ENCODE assay signal across 24 cellular contexts in the genomic region with DNA sequence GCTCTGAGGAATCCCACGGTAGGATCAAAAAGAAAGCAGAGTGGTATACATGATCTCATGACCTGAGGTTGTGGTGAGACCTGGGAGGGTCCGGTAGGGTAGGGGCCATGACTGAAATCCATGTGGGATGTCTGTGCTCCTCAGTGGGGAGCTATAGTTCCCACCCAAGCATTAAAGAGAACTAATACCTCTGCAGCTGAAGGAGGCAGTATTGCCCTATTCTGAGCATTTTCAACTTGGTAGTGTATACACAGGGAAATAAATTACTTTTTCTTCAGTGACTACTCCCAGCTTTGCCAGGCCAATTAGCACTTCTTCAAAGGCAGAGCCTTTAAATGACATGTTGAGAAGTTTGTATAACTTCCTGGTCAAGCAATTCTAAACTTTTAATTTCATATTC.
"Had no signal": no experiment of that assay in that cellular context is flagged by ENCODE, and none has a peak within 500 bp of the region (broad histone marks: within the 10 kb centered on the region; RNA-seq: fewer than 3 reads in every experiment).

No MANE protein-coding gene starts in this region.

- H3K4me1 Mint-ChIP-seq: activated CD4-positive, alpha-beta T cell treated with anti-CD3 and anti-CD28 coated beads, Interleukin-2, amount 10 ng/mL, durations not matched to agents 24 days and 14 days; activated CD8-positive, alpha-beta memory T cell treated with anti-CD3 and anti-CD28 coated beads, Interleukin-2, amount 10 ng/mL, durations not matched to agents 7 days and 5 days; activated naive CD8-positive, alpha-beta T cell treated with anti-CD3 and anti-CD28 coated beads, Interleukin-2, amount 50 U/mL, for 24 hours; immature natural killer cell; mesothelial cell of epicardium; naive thymus-derived CD8-positive, alpha-beta T cell; stimulated activated naive B cell treated with anti-CD40 and anti-IgM and Interleukin-4, amounts not matched to agents 10 μg/mL and 1 μg/mL and 100 μg/mL, for 72 hours had no signal

- DNase-seq: activated CD4-positive, alpha-beta T cell treated with anti-CD3 and anti-CD28 coated beads, Interleukin-2, amount 10 ng/mL, durations not matched to agents 24 days and 14 days; activated CD8-positive, alpha-beta memory T cell treated with anti-CD3 and anti-CD28 coated beads, Interleukin-2, amount 10 ng/mL, durations not matched to agents 7 days and 5 days; activated CD8-positive, alpha-beta T cell treated with anti-CD3 and anti-CD28 coated beads for 36 hours; activated gamma-delta T cell; activated naive CD4-positive, alpha-beta T cell treated with anti-CD3 and anti-CD28 coated beads, Interleukin-2, amount 50 U/mL, for 16 hours; activated naive CD8-positive, alpha-beta T cell treated with anti-CD3 and anti-CD28 coated beads, Interleukin-2, amount 50 U/mL, for 24 hours; activated T-cell treated with anti-CD3 and anti-CD28 coated beads for 4 hours; body of pancreas; erythroblast; foreskin keratinocyte; immature natural killer cell; left lung; naive thymus-derived CD8-positive, alpha-beta T cell; ovary; stimulated activated CD4-positive, alpha-beta T cell treated with anti-CD3 and anti-CD28 coated beads, Interleukin-2, amount 100 ng/mL, for 48 hours; stimulated activated CD8-positive, alpha-beta memory T cell treated with anti-CD3 and anti-CD28 coated beads, Interleukin-4, amount 100 ng/mL, for 48 hours; stimulated activated naive B cell treated with anti-CD40 and anti-IgM and Interleukin-4, amounts not matched to agents 10 μg/mL and 1 μg/mL and 100 μg/mL, for 72 hours; T-helper 9 cell; testis had no signal

- H3K4me3 ChIP-seq: body of pancreas, left lung, lung, ovary, prostate gland, testis had no signal

- H3K27me3 ChIP-seq: body of pancreas, foreskin keratinocyte, left lung, ovary, testis had no signal

- H3K27ac ChIP-seq: body of pancreas, foreskin keratinocyte, left lung, ovary, prostate gland, testis had no signal

- H3K9me3 ChIP-seq: ovary, prostate gland, testis had no signal

- FAIRE-seq: endometrium had no signal

- H3K36me3 Mint-ChIP-seq: activated CD8-positive, alpha-beta memory T cell treated with anti-CD3 and anti-CD28 coated beads, Interleukin-2, amount 10 ng/mL, durations not matched to agents 7 days and 5 days; immature natural killer cell; stimulated activated naive B cell treated with anti-CD40 and anti-IgM and Interleukin-4, amounts not matched to agents 10 μg/mL and 1 μg/mL and 100 μg/mL, for 72 hours; type B pancreatic cell had no signal

- ATAC-seq: activated CD8-positive, alpha-beta memory T cell treated with anti-CD3 and anti-CD28 coated beads, Interleukin-2, amount 10 ng/mL, durations not matched to agents 7 days and 5 days; activated CD8-positive, alpha-beta T cell treated with anti-CD3 and anti-CD28 coated beads for 36 hours; activated naive CD8-positive, alpha-beta T cell treated with anti-CD3 and anti-CD28 coated beads, Interleukin-2, amount 50 U/mL, for 24 hours; body of pancreas; foreskin keratinocyte; left lung; naive thymus-derived CD8-positive, alpha-beta T cell; stimulated activated naive B cell treated with anti-CD40 and anti-IgM and Interleukin-4, amounts not matched to agents 10 μg/mL and 1 μg/mL and 100 μg/mL, for 72 hours had no signal

- H3K27me3 Mint-ChIP-seq: activated CD4-positive, alpha-beta T cell treated with anti-CD3 and anti-CD28 coated beads, Interleukin-2, amount 10 ng/mL, durations not matched to agents 24 days and 14 days; activated CD8-positive, alpha-beta memory T cell treated with anti-CD3 and anti-CD28 coated beads, Interleukin-2, amount 10 ng/mL, durations not matched to agents 7 days and 5 days; activated CD8-positive, alpha-beta T cell treated with anti-CD3 and anti-CD28 coated beads for 36 hours; activated naive CD8-positive, alpha-beta T cell treated with anti-CD3 and anti-CD28 coated beads, Interleukin-2, amount 50 U/mL, for 24 hours; naive thymus-derived CD8-positive, alpha-beta T cell; stimulated activated naive B cell treated with anti-CD40 and anti-IgM and Interleukin-4, amounts not matched to agents 10 μg/mL and 1 μg/mL and 100 μg/mL, for 72 hours; type B pancreatic cell had no signal

- H3K4me1 ChIP-seq: body of pancreas, left lung, prostate gland, testis had no signal

- H3K36me3 ChIP-seq: left lung, ovary, prostate gland had no signal

- H3K27ac Mint-ChIP-seq: activated CD4-positive, alpha-beta T cell treated with anti-CD3 and anti-CD28 coated beads, Interleukin-2, amount 10 ng/mL, durations not matched to agents 24 days and 14 days; activated CD8-positive, alpha-beta memory T cell treated with anti-CD3 and anti-CD28 coated beads, Interleukin-2, amount 10 ng/mL, durations not matched to agents 7 days and 5 days; activated CD8-positive, alpha-beta T cell treated with anti-CD3 and anti-CD28 coated beads for 36 hours; activated naive CD8-positive, alpha-beta T cell treated with anti-CD3 and anti-CD28 coated beads, Interleukin-2, amount 50 U/mL, for 24 hours; immature natural killer cell; mesothelial cell of epicardium; naive thymus-derived CD8-positive, alpha-beta T cell; stimulated activated naive B cell treated with anti-CD40 and anti-IgM and Interleukin-4, amounts not matched to agents 10 μg/mL and 1 μg/mL and 100 μg/mL, for 72 hours; type B pancreatic cell had no signal

- H3K4me3 Mint-ChIP-seq: activated CD4-positive, alpha-beta T cell treated with anti-CD3 and anti-CD28 coated beads, Interleukin-2, amount 10 ng/mL, durations not matched to agents 24 days and 14 days; activated CD8-positive, alpha-beta memory T cell treated with anti-CD3 and anti-CD28 coated beads, Interleukin-2, amount 10 ng/mL, durations not matched to agents 7 days and 5 days; activated CD8-positive, alpha-beta T cell treated with anti-CD3 and anti-CD28 coated beads for 36 hours; activated naive CD8-positive, alpha-beta T cell treated with anti-CD3 and anti-CD28 coated beads, Interleukin-2, amount 50 U/mL, for 24 hours; immature natural killer cell; mesothelial cell of epicardium; naive thymus-derived CD8-positive, alpha-beta T cell; stimulated activated naive B cell treated with anti-CD40 and anti-IgM and Interleukin-4, amounts not matched to agents 10 μg/mL and 1 μg/mL and 100 μg/mL, for 72 hours; type B pancreatic cell had no signal
